ENCODE assay signal across 19 cellular contexts in the genomic region with DNA sequence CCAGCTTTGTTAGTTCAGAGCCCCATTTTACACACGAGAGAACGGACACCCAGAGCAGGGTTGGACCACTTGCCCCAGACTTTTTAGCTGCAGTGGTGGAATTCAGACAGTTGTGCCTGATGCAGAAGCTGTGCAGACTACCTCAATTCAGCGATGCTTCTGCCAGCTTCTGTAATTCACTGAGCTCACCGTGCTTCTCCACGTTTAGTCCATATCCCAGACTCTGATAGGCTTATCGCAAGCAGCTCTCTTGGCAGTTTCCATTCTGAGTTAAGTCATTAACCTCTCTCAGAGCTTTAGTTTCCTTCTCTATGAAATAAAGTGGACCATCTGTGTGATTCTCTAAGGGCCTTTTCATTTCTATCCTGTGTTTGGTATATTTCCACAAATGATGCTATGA. TPM values are rescaled to one million over a fixed set of nuclear protein-coding genes. Genes with fewer than 3 reads are reported as not detected.
"Had no signal": no experiment of that assay in that cellular context is flagged by ENCODE, and none has a peak within 500 bp of the region (broad histone marks: within the 10 kb centered on the region; RNA-seq: fewer than 3 reads in every experiment).

No MANE protein-coding gene starts in this region.

- H3K36me3 Mint-ChIP-seq: activated CD8-positive, alpha-beta memory T cell treated with anti-CD3 and anti-CD28 coated beads, Interleukin-2, amount 10 ng/mL, durations not matched to agents 7 days and 5 days had no signal

- DNase-seq: activated CD4-positive, alpha-beta memory T cell treated with anti-CD3 and anti-CD28 coated beads, Interleukin-2, amount 10 ng/mL, durations not matched to agents 7 days and 5 days; activated CD4-positive, alpha-beta T cell treated with anti-CD3 and anti-CD28 coated beads for 48 hours; activated CD8-positive, alpha-beta memory T cell treated with anti-CD3 and anti-CD28 coated beads, Interleukin-2, amount 10 ng/mL, durations not matched to agents 7 days and 5 days; activated naive CD4-positive, alpha-beta T cell treated with anti-CD3 and anti-CD28 coated beads for 36 hours; activated T-cell treated with anti-CD3 and anti-CD28 coated beads, Interleukin-2, amount 50 U/mL, for 24 hours; brain microvascular endothelial cell; effector memory CD8-positive, alpha-beta T cell; foreskin melanocyte; left lung; small intestine; stimulated activated CD4-positive, alpha-beta T cell treated with anti-CD3 and anti-CD28 coated beads, Interleukin-4, amount 100 ng/mL, for 1 hour; stomach; testis had no signal

- H3K9me3 ChIP-seq: left lung, stomach, testis had no signal

- H3K9me3 Mint-ChIP-seq: activated CD4-positive, alpha-beta memory T cell treated with anti-CD3 and anti-CD28 coated beads, Interleukin-2, amount 10 ng/mL, durations not matched to agents 7 days and 5 days; activated naive CD4-positive, alpha-beta T cell treated with anti-CD3 and anti-CD28 coated beads for 36 hours; activated T-cell treated with anti-CD3 and anti-CD28 coated beads, Interleukin-2, amount 50 U/mL, for 24 hours; activated T-helper 2 cell treated with anti-CD3 and anti-CD28 coated beads, Interferon-gamma antibody, Interleukin-2, Interleukin-4, amounts not matched to agents 10 μg/mL and 5 μg/mL and 100 μg/mL, durations not matched to agents 14 hours and 24 hours and 36 hours; dendritic cell treated with granulocyte-macrophage colony-stimulating factor and Interleukin-4, amounts not matched to agents 40 ng/mL and 50 ng/mL, for 4 days; effector memory CD8-positive, alpha-beta T cell; neural crest cell had no signal

- H3K27me3 ChIP-seq: brain microvascular endothelial cell, left lung, stomach, testis had no signal

- H3K27me3 Mint-ChIP-seq: activated CD4-positive, alpha-beta memory T cell treated with anti-CD3 and anti-CD28 coated beads, Interleukin-2, amount 10 ng/mL, durations not matched to agents 7 days and 5 days; activated T-cell treated with anti-CD3 and anti-CD28 coated beads, Interleukin-2, amount 50 U/mL, for 24 hours; dendritic cell treated with granulocyte-macrophage colony-stimulating factor and Interleukin-4, amounts not matched to agents 40 ng/mL and 50 ng/mL, for 4 days; effector memory CD8-positive, alpha-beta T cell; progenitor cell of endocrine pancreas; type B pancreatic cell had no signal

- H3K4me3 ChIP-seq: left lung, stomach, testis had no signal

- H3K27ac Mint-ChIP-seq: activated CD4-positive, alpha-beta memory T cell treated with anti-CD3 and anti-CD28 coated beads, Interleukin-2, amount 10 ng/mL, durations not matched to agents 7 days and 5 days; activated CD8-positive, alpha-beta memory T cell treated with anti-CD3 and anti-CD28 coated beads, Interleukin-2, amount 10 ng/mL, durations not matched to agents 7 days and 5 days; activated naive CD4-positive, alpha-beta T cell treated with anti-CD3 and anti-CD28 coated beads for 36 hours; activated T-cell treated with anti-CD3 and anti-CD28 coated beads, Interleukin-2, amount 50 U/mL, for 24 hours; activated T-helper 2 cell treated with anti-CD3 and anti-CD28 coated beads, Interferon-gamma antibody, Interleukin-2, Interleukin-4, amounts not matched to agents 10 μg/mL and 5 μg/mL and 100 μg/mL, durations not matched to agents 14 hours and 24 hours and 36 hours; dendritic cell treated with granulocyte-macrophage colony-stimulating factor and Interleukin-4, amounts not matched to agents 40 ng/mL and 50 ng/mL, for 4 days; progenitor cell of endocrine pancreas; type B pancreatic cell; WTC11 had no signal

- H3K27ac ChIP-seq: brain microvascular endothelial cell, left lung, testis had no signal

- H3K4me3 Mint-ChIP-seq: activated CD4-positive, alpha-beta memory T cell treated with anti-CD3 and anti-CD28 coated beads, Interleukin-2, amount 10 ng/mL, durations not matched to agents 7 days and 5 days; activated CD8-positive, alpha-beta memory T cell treated with anti-CD3 and anti-CD28 coated beads, Interleukin-2, amount 10 ng/mL, durations not matched to agents 7 days and 5 days; activated naive CD4-positive, alpha-beta T cell treated with anti-CD3 and anti-CD28 coated beads for 36 hours; activated T-cell treated with anti-CD3 and anti-CD28 coated beads, Interleukin-2, amount 50 U/mL, for 24 hours; dendritic cell treated with granulocyte-macrophage colony-stimulating factor and Interleukin-4, amounts not matched to agents 40 ng/mL and 50 ng/mL, for 4 days; effector memory CD8-positive, alpha-beta T cell; neural crest cell; type B pancreatic cell; WTC11 had no signal

- H3K4me1 ChIP-seq: testis had no signal

- ATAC-seq: activated CD8-positive, alpha-beta memory T cell treated with anti-CD3 and anti-CD28 coated beads, Interleukin-2, amount 10 ng/mL, durations not matched to agents 7 days and 5 days; effector memory CD8-positive, alpha-beta T cell; WTC11 had no signal

- H3K4me1 Mint-ChIP-seq: activated CD4-positive, alpha-beta memory T cell treated with anti-CD3 and anti-CD28 coated beads, Interleukin-2, amount 10 ng/mL, durations not matched to agents 7 days and 5 days; activated CD8-positive, alpha-beta memory T cell treated with anti-CD3 and anti-CD28 coated beads, Interleukin-2, amount 10 ng/mL, durations not matched to agents 7 days and 5 days had no signal

- H3K36me3 ChIP-seq: brain microvascular endothelial cell, left lung, stomach had no signal

RNA-seq across cellular contexts. Expression of a gene that starts 47.0 kb away (rescaled TPM):
- total RNA-seq: activated CD4-positive, alpha-beta memory T cell treated with anti-CD3 and anti-CD28 coated beads, Interleukin-2, amount 10 ng/mL, durations not matched to agents 7 days and 5 days; activated CD8-positive, alpha-beta memory T cell treated with anti-CD3 and anti-CD28 coated beads, Interleukin-2, amount 10 ng/mL, durations not matched to agents 7 days and 5 days; activated naive CD4-positive, alpha-beta T cell treated with anti-CD3 and anti-CD28 coated beads for 36 hours had no signal
